In genomic region chrX:101391831-101392230, GRCh38 we compare ENCODE assay signal across 8 cellular contexts.
DNase-seq lines count a peak whose midpoint lies in the region; ATAC-seq and TF ChIP-seq lines count a peak whose summit lies in the region.

No MANE protein-coding gene starts in this region.

- H3K4me1 Mint-ChIP-seq in central memory CD8-positive, alpha-beta T cell = peaks cover 24% of the 10 kb centered on the region

- peaks cover under 1% of the 10 kb centered on the region; the same call in 1 of the 2 replicates for H3K4me1 ChIP-seq in HUES6 (ENCODE audit: control insufficient read depth, insufficient read depth, low read length)
- peaks cover 0 to 4% of the 10 kb centered on the region in 2 donors for H3K4me1 ChIP-seq in muscle layer of duodenum (ENCODE audit: control insufficient read depth in 1 of 2, insufficient read depth in 2 of 2, low read length in 2 of 2)

- CTCF ChIA-PET in AG04449 (lab: Yijun Ruan, JAX) = interaction anchor here (1.5 kb wide), 1 partner anchor 38 kb away, joined by 4 read pairs; no protein-coding TSS in a partner anchor

- H3K9me3 ChIP-seq in HUES6 (ENCODE audit: control insufficient read depth, insufficient read depth, low read depth, low read length) = no peaks in the 10 kb centered on the region
- H3K9me3 ChIP-seq in muscle layer of duodenum (ENCODE audit: control insufficient read depth in 1 of 2, low read length in 2 of 2) = no peaks in the 10 kb centered on the region

- H3K27ac Mint-ChIP-seq in central memory CD8-positive, alpha-beta T cell (ENCODE audit: low read depth) = peak overlapping the region; percentile 94

- H3K4me3 ChIP-seq in AG04449 (ENCODE audit: low read depth, low read length) = peak overlapping the region; percentile 74
- peak overlapping the region; percentile 91 for H3K4me3 ChIP-seq in HUES6 (ENCODE audit: low read depth, low read length)
- H3K4me3 ChIP-seq in muscle layer of duodenum (ENCODE audit: low read depth in 1 of 2, low read length in 2 of 2) = peak overlapping the region; percentile 68 to 80

- no peaks in the 10 kb centered on the region for H3K27me3 ChIP-seq in HUES6 (ENCODE audit: control insufficient read depth, insufficient read depth, low read length)
- no peaks in the 10 kb centered on the region for H3K27me3 ChIP-seq in muscle layer of duodenum (ENCODE audit: low read depth, low read length)

- no peaks in the 10 kb centered on the region for H3K9me3 Mint-ChIP-seq in central memory CD8-positive, alpha-beta T cell

- TF ChIP-seq CTCF in AG04449 (IDR thresholded peaks at IDR 0.05; ENCODE audit: insufficient read depth, low read length, missing control alignments) = no peak

- POLR2A ChIA-PET in AG04449 (lab: Yijun Ruan, JAX) = interaction anchor here (2.0 kb wide), 1 partner anchor 12 kb away, joined by 17 read pairs; no protein-coding TSS in a partner anchor

- H3K4me3 Mint-ChIP-seq in central memory CD8-positive, alpha-beta T cell = peak overlapping the region; percentile 90

- H3K36me3 Mint-ChIP-seq in central memory CD8-positive, alpha-beta T cell (ENCODE audit: insufficient read depth) = peaks cover 40% of the 10 kb centered on the region

- peak overlapping the region; percentile 93; the same call in 1 of the 2 replicates for H3K27ac ChIP-seq in HUES6 (ENCODE audit: low read depth, low read length)
- H3K27ac ChIP-seq in muscle layer of duodenum (ENCODE audit: low read length) = peak overlapping the region; percentile 87

- H3K36me3 ChIP-seq in HUES6 (ENCODE audit: control insufficient read depth, insufficient read depth, low read length) (peaks cover 46% of the 10 kb centered on the region), muscle layer of duodenum (ENCODE audit: control insufficient read depth in 1 of 2, insufficient read depth in 2 of 2, low read length in 2 of 2) (peaks cover 6 to 11% of the 10 kb centered on the region in 2 donors)

- no peaks in the 10 kb centered on the region for H3K27me3 Mint-ChIP-seq in central memory CD8-positive, alpha-beta T cell

- H3K9ac ChIP-seq in HUES6 (ENCODE audit: low read length) = peak overlapping the region; percentile 96

- ATAC-seq in central memory CD8-positive, alpha-beta T cell (replicated peaks; ENCODE audit: extremely low read depth, poor library complexity, severe bottlenecking) = no peak
- ATAC-seq in HG03175 (IDR thresholded peaks at IDR 0.05; ENCODE audit: unreplicated experiment) (no peak), GM19467 (IDR thresholded peaks at IDR 0.05; ENCODE audit: unreplicated experiment) (no peak)

- DNase-seq in AG04449 (ENCODE audit: low read depth, low spot score) (no peak), NOMO-1 treated with DMSO at 0.1 percent for 48 hours (lab: John Stamatoyannopoulos, UW; ENCODE audit: unreplicated experiment) (no peak), HPDE6-E6E7 (ENCODE audit: extremely low spot score) (no peak)
- no peak for DNase-seq in central memory CD8-positive, alpha-beta T cell (ENCODE audit: low spot score in 2 of 2)
